Comparison of ENCODE assay signal across 1 cellular context in genomic region chr6:89782222-89782621, GRCh38.
TF ChIP-seq lines count a peak whose summit lies in the region.

No MANE protein-coding gene starts in this region.

TF ChIP-seq in H1, 55 proteins besides CTCF, POLR2A, EP300 and RAD21:
- TF ChIP-seq TAF1 (IDR thresholded peaks at IDR 0.05; ENCODE audit: low read depth, low read length) (no peak), SP2 (IDR thresholded peaks at IDR 0.05; ENCODE audit: low read length) (no peak), POLR2AphosphoS5 (IDR thresholded peaks at IDR 0.05; ENCODE audit: low read depth, low read length) (no peak), HDAC6 (IDR thresholded peaks at IDR 0.05; ENCODE audit: low read depth, low read length) (no peak), SP4 (IDR thresholded peaks at IDR 0.05; ENCODE audit: low read length) (no peak), ASH2L (IDR thresholded peaks at IDR 0.05; ENCODE audit: low read length) (no peak), SUZ12 (IDR thresholded peaks at IDR 0.05; ENCODE audit: low read length) (no peak), ZNF274 (IDR thresholded peaks at IDR 0.05; ENCODE audit: borderline replicate concordance, extremely low read depth, low read length) (no peak), CBX8 (IDR thresholded peaks at IDR 0.05; ENCODE audit: borderline replicate concordance, low read depth, low read length) (no peak)
